ENCODE assay signal across 10 cellular contexts in genomic region chr20:46708172-46708860, GRCh38. TPM values are rescaled to one million over a fixed set of nuclear protein-coding genes. Genes with fewer than 3 reads are reported as not detected.
A peak's percentile ranks its signal among the peaks of the same experiment; 100 is the strongest.
DNase-seq lines count a peak whose midpoint lies in the region; ATAC-seq, FAIRE-seq and TF ChIP-seq lines count a peak whose summit lies in the region.
"Had no signal": no experiment of that assay in that cellular context is flagged by ENCODE, and none has a peak within 500 bp of the region (broad histone marks: within the 10 kb centered on the region; RNA-seq: fewer than 3 reads in every experiment).

No MANE protein-coding gene starts in this region.

- no peaks in the 10 kb centered on the region for H3K36me3 ChIP-seq in K562 (ENCODE audit: control insufficient read depth, insufficient read depth, low read length)
- H3K36me3 ChIP-seq in mesenchymal stem cell (ENCODE audit: control insufficient read depth in 1 of 2, insufficient read depth in 2 of 2, low read depth in 1 of 2, low read length in 2 of 2), result peaks cover 0 to 14% of the 10 kb centered on the region in 2 experiments
- no peaks in the 10 kb centered on the region for H3K36me3 ChIP-seq in HAP-1 (replicated peaks)

- H2AK5ac ChIP-seq in mesenchymal stem cell (ENCODE audit: low read length, severe bottlenecking), result no peak overlapping the region

- H3K36me3 Mint-ChIP-seq in activated T-cell treated with anti-CD3 and anti-CD28 coated beads, Interleukin-2, amount 50 U/mL, for 4 hours (ENCODE audit: insufficient read depth), result no peaks in the 10 kb centered on the region

- intact Hi-C loops in K562 (cut with micrococcal nuclease), result no loop called here

- peaks cover 3% of the 10 kb centered on the region; the same call in 1 of the 2 replicates for H3K9me3 ChIP-seq in K562 (replicated peaks; ENCODE audit: control insufficient read depth, insufficient read depth, low read depth, low read length)
- peaks cover 4% of the 10 kb centered on the region for H3K9me3 ChIP-seq in mesenchymal stem cell (ENCODE audit: control insufficient read depth, low read length)
- H3K9me3 ChIP-seq in HAP-1, result no peaks in the 10 kb centered on the region

- FAIRE-seq in K562 (lab: Jason Lieb, UNC), result no peak

- H3K79me2 ChIP-seq in K562 (ENCODE audit: control insufficient read depth, insufficient read depth, low read length), result no peaks in the 10 kb centered on the region

- POLR2A ChIA-PET in K562 (lab: Yijun Ruan, JAX), result interaction anchor here (0.6 to 0.8 kb wide), 2 partner anchors 11 to 699 kb away, joined by 3 to 4 read pairs; no protein-coding TSS in a partner anchor

- no peak overlapping the region for H3K27ac ChIP-seq in K562 (ENCODE audit: extremely low read depth, low read depth, low read length)
- H3K27ac ChIP-seq in mesenchymal stem cell (ENCODE audit: low read length, poor library complexity, severe bottlenecking), result no peak overlapping the region

- peak overlapping the region; percentile 82 for H4K8ac ChIP-seq in mesenchymal stem cell (ENCODE audit: low read length)

- no peak overlapping the region; the same call in 1 of the 2 replicates for H3K4me2 ChIP-seq in K562 (ENCODE audit: insufficient read depth, low read length)
- H3K4me2 ChIP-seq in mesenchymal stem cell (ENCODE audit: low read length, poor library complexity, severe bottlenecking), result no peak overlapping the region

- H3K9ac ChIP-seq in K562 (ENCODE audit: insufficient read depth in 1 of 2, low read depth in 2 of 2, low read length in 2 of 2), result no peak overlapping the region
- no peak overlapping the region for H3K9ac ChIP-seq in mesenchymal stem cell (ENCODE audit: low read length)

- no peak overlapping the region for H3K4me3 ChIP-seq in K562
- no peak overlapping the region for H3K4me3 ChIP-seq in mesenchymal stem cell (ENCODE audit: insufficient read depth in 1 of 2, low read depth in 1 of 2, low read length in 2 of 2)
- no peak overlapping the region for H3K4me3 ChIP-seq in HAP-1

- H3K27me3 ChIP-seq in K562 (ENCODE audit: control insufficient read depth in 2 of 2, insufficient read depth in 2 of 2, low read length in 2 of 2) (peaks cover 3 to 24% of the 10 kb centered on the region in 2 experiments; a peak in 3 of 5 replicates), mesenchymal stem cell (ENCODE audit: control insufficient read depth in 1 of 2, insufficient read depth in 1 of 2, low read length in 2 of 2) (peaks cover 0 to 4% of the 10 kb centered on the region in 2 experiments), HAP-1 (ENCODE audit: low read depth) (no peaks in the 10 kb centered on the region)

- TF ChIP-seq POLR2A in K562 (conservative IDR thresholded peaks at IDR 0.05), result no peak

- DNase-seq in stimulated activated CD4-positive, alpha-beta T cell treated with anti-CD3 and anti-CD28 coated beads, Interleukin-15, amount 100 ng/mL, for 24 hours, result peak; percentile 12
- DNase-seq in stimulated activated CD4-positive, alpha-beta T cell treated with anti-CD3 and anti-CD28 coated beads, Interleukin-1b, Interleukin-23, amount 100 ng/mL, for 48 hours, result no peak
- DNase-seq in K562 (ENCODE audit: extremely low read depth in 1 of 4, low spot score in 3 of 4) (peak in 1 of 4 experiments; percentile 28), mesenchymal stem cell (no peak), amygdala (lab: John Stamatoyannopoulos, UW) (no peak), HAP-1 (ENCODE audit: low spot score in 2 of 2) (no peak)
- DNase-seq in activated T-cell treated with anti-CD3 and anti-CD28 coated beads, Interleukin-2, amount 50 U/mL, for 4 hours, result no peak
- DNase-seq: CD4-positive, alpha-beta memory T cell had no signal

- peak overlapping the region; percentile 20 for H4K91ac ChIP-seq in mesenchymal stem cell (ENCODE audit: low read length)

- H2AFZ ChIP-seq in K562 (ENCODE audit: low read depth, low read length), result peak overlapping the region; percentile 89; the same call in 1 of the 2 replicates
- H2AFZ ChIP-seq in mesenchymal stem cell (ENCODE audit: low read depth, low read length), result no peak overlapping the region

- H3K4me1 Mint-ChIP-seq in activated T-cell treated with anti-CD3 and anti-CD28 coated beads, Interleukin-2, amount 50 U/mL, for 4 hours (ENCODE audit: low read depth), result peaks cover 8% of the 10 kb centered on the region

- in situ Hi-C loops in K562 (cut with MboI) (no loop called here), HAP-1 (cut with MboI; ENCODE audit: low sequenced_read_pairs) (no loop called here)

- TF ChIP-seq RAD21 in K562 (CRISPR knock-in tag; conservative IDR thresholded peaks at IDR 0.05 in 1 of 2, IDR thresholded peaks at IDR 0.05 in 1 of 2), result no peak

- no peaks in the 10 kb centered on the region for H4K20me1 ChIP-seq in K562 (replicated peaks; ENCODE audit: control insufficient read depth, insufficient read depth, low read length)

- no peak overlapping the region for H2BK5ac ChIP-seq in mesenchymal stem cell (ENCODE audit: low read depth, low read length, poor library complexity, severe bottlenecking)

- WGBS in K562 (ENCODE audit: insufficient coverage, low coverage, missing lambda C conversion rate), result 19% methylated on average over 8 of the region's 8 CpGs
- WGBS in mesenchymal stem cell, result 71% methylated on average over 8 of the region's 8 CpGs

- no peak overlapping the region for H3K18ac ChIP-seq in mesenchymal stem cell (ENCODE audit: low read depth in 1 of 2, low read length in 2 of 2)

- H3K4me1 ChIP-seq in K562 (replicated peaks in 1 of 2; ENCODE audit: control insufficient read depth in 2 of 2, insufficient read depth in 2 of 2, low read length in 2 of 2), result peaks cover 6 to 13% of the 10 kb centered on the region in 2 experiments; a peak in 3 of 5 replicates
- peaks cover 8% of the 10 kb centered on the region for H3K4me1 ChIP-seq in mesenchymal stem cell (ENCODE audit: control insufficient read depth, insufficient read depth, low read depth, low read length)
- H3K4me1 ChIP-seq in HAP-1, result no peaks in the 10 kb centered on the region; the same call in 1 of the 2 replicates

- peak overlapping the region in 1 of 2 experiments; percentile 63 for H3K4ac ChIP-seq in mesenchymal stem cell (ENCODE audit: low read depth in 1 of 2, low read length in 2 of 2)

- CTCF ChIA-PET in K562 (lab: Yijun Ruan, JAX; ENCODE audit: low intra/inter-chr PET ratio), result no interaction called here

- H2BK120ac ChIP-seq in mesenchymal stem cell (ENCODE audit: low read depth, low read length), result no peak overlapping the region

- no peaks in the 10 kb centered on the region for H3K9me1 ChIP-seq in K562 (ENCODE audit: control insufficient read depth, insufficient read depth, low read length)

- H3K27me3 Mint-ChIP-seq in activated T-cell treated with anti-CD3 and anti-CD28 coated beads, Interleukin-2, amount 50 U/mL, for 4 hours (ENCODE audit: low read depth), result peaks cover 61% of the 10 kb centered on the region

- no peak overlapping the region for H3K14ac ChIP-seq in mesenchymal stem cell (ENCODE audit: low read length in 2 of 2)

- TF ChIP-seq EP300 in K562 (IDR thresholded peaks at IDR 0.05; ENCODE audit: low read length), result no peak

- no peak overlapping the region for H3K23ac ChIP-seq in mesenchymal stem cell (ENCODE audit: low read length in 2 of 2)

- TF ChIP-seq CTCF in K562 (IDR thresholded peaks at IDR 0.05 in 2 of 3, conservative IDR thresholded peaks at IDR 0.05 in 1 of 3; ENCODE audit: insufficient read depth in 2 of 3, low read depth in 1 of 3, low read length in 3 of 3), result peak; percentile 14 to 51 (median 29); a peak in 3 of 6 replicates

- no TSS peak for BruUV-seq in K562 (replicated peaks; lab: Mats Ljungman, UMichigan)

- peaks cover 10% of the 10 kb centered on the region for H3K79me1 ChIP-seq in mesenchymal stem cell (replicated peaks; ENCODE audit: low read length, poor library complexity, severe bottlenecking)

- no peak overlapping the region for H2BK15ac ChIP-seq in mesenchymal stem cell (ENCODE audit: low read depth, poor library complexity, severe bottlenecking)

- ATAC-seq in K562, result peak; percentile 40; the same call in 1 of the 3 replicates
- ATAC-seq in GM21367 (IDR thresholded peaks at IDR 0.05; ENCODE audit: unreplicated experiment), result no peak
- ATAC-seq in activated T-cell treated with anti-CD3 and anti-CD28 coated beads, Interleukin-2, amount 50 U/mL, for 4 hours, result no peak

- peaks cover 15% of the 10 kb centered on the region for H3K9me3 Mint-ChIP-seq in activated T-cell treated with anti-CD3 and anti-CD28 coated beads, Interleukin-2, amount 50 U/mL, for 4 hours
- H3K9me3 Mint-ChIP-seq: dendritic cell treated with granulocyte-macrophage colony-stimulating factor and Interleukin-4, amounts not matched to agents 40 ng/mL and 50 ng/mL, for 4 days had no signal

- H2BK12ac ChIP-seq in mesenchymal stem cell (ENCODE audit: low read length in 2 of 2), result peak overlapping the region; percentile 83 to 84

- no peak overlapping the region for H3K4me3 Mint-ChIP-seq in activated T-cell treated with anti-CD3 and anti-CD28 coated beads, Interleukin-2, amount 50 U/mL, for 4 hours

RNA-seq across cellular contexts. Expression of gene SLC2A10, which starts 1.1 kb away (rescaled TPM):
- 0.21 TPM in 1 of 2 replicates, not detected in the other for total RNA-seq in K562 (2011; cell fraction: chromatin; rRNA removed; ENCODE audit: low replicate concordance)
- total RNA-seq in K562 (2011; cell fraction: nucleolus; rRNA removed), result 1.0 and 1.8 TPM in 2 replicates
- 1.7 and 1.9 TPM in 2 replicates for total RNA-seq in K562 (2011; cell fraction: nucleoplasm; rRNA removed)
- total RNA-seq in K562 (2014; rRNA removed), result 0.86 and 1.8 TPM in 2 replicates
- total RNA-seq in K562 (2014; rRNA removed; fragmentation: Illumina TruSeq; extraction: Trizol), result 0.06 and 0.07 TPM in 2 replicates
- total RNA-seq in K562 (2015; rRNA removed; fragmentation: Illumina TruSeq; extraction: Trizol), result 0.22 and 0.57 TPM in 2 replicates
- 0.16 and 0.58 TPM in 2 replicates for total RNA-seq in K562 (2021)
- 0.10 and 0.38 TPM in 2 replicates for polyA plus RNA-seq in K562 (2011; rRNA removed)
- polyA plus RNA-seq in K562 (2011; cell fraction: cytosol; rRNA removed), result 0.22 and 0.33 TPM in 2 replicates
- 1.1 and 1.7 TPM in 2 replicates for polyA plus RNA-seq in K562 (2011; cell fraction: nucleus; rRNA removed)
- 0.64 and 2.1 TPM in 2 replicates for polyA plus RNA-seq in K562 (2012)
- 0.12 and 0.14 TPM in 2 replicates for polyA plus RNA-seq in K562 (2014; fragmentation: Illumina TruSeq; extraction: Trizol)
- polyA plus RNA-seq in K562 (2014; fragmentation: Nextera tagmentation; extraction: Ambion mirVana), result under 1 TPM; 0.01 to 0.08 TPM
- 0.04 and 0.11 TPM in 2 replicates for polyA plus RNA-seq in K562 (2014; rRNA removed)
- polyA minus RNA-seq in K562 (2011; rRNA and poly(A)+ RNA removed), result 0.07 and 0.84 TPM in 2 replicates
- 0.82 TPM in 1 of 2 replicates, not detected in the other for polyA minus RNA-seq in K562 (2011; cell fraction: cytosol; rRNA and poly(A)+ RNA removed)
- polyA minus RNA-seq in K562 (2011; cell fraction: nucleus; rRNA and poly(A)+ RNA removed), result 1.4 TPM in 1 of 2 replicates, not detected in the other
- 35.9 TPM for polyA plus RNA-seq in mesenchymal stem cell (2013, experiment 1 of 2)
- 37.1 TPM for polyA plus RNA-seq in mesenchymal stem cell (2013, experiment 2 of 2)
- not detected for total RNA-seq in activated T-cell treated with anti-CD3 and anti-CD28 coated beads, Interleukin-2, amount 50 U/mL, for 4 hours
- total RNA-seq: CD4-positive, alpha-beta memory T cell had no signal
- polyA plus RNA-seq: CD4-positive, alpha-beta memory T cell had no signal

RNA-seq across cellular contexts. Expression of gene TP53RK, which starts 19.1 kb away (rescaled TPM):
- 8.1 and 13.3 TPM in 2 replicates for total RNA-seq in K562 (2011; cell fraction: chromatin; rRNA removed; ENCODE audit: low replicate concordance)
- 8.9 and 10.0 TPM in 2 replicates for total RNA-seq in K562 (2011; cell fraction: nucleolus; rRNA removed)
- total RNA-seq in K562 (2011; cell fraction: nucleoplasm; rRNA removed), result 12.8 and 19.0 TPM in 2 replicates
- total RNA-seq in K562 (2014; rRNA removed) (35.1 and 43.5 TPM in 2 replicates), K562 (2014; rRNA removed; fragmentation: Illumina TruSeq; extraction: Trizol) (17.2 and 18.4 TPM in 2 replicates), K562 (2015; rRNA removed; fragmentation: Illumina TruSeq; extraction: Trizol) (16.7 and 18.0 TPM in 2 replicates), K562 (2021) (12.9 and 16.4 TPM in 2 replicates)
- polyA plus RNA-seq in K562 (2011; rRNA removed) (14.4 and 18.3 TPM in 2 replicates), K562 (2014; fragmentation: Illumina TruSeq; extraction: Trizol) (10.7 and 13.2 TPM in 2 replicates), K562 (2014; fragmentation: Nextera tagmentation; extraction: Ambion mirVana) (1 to 10 TPM; 2.9 to 4.2 TPM), K562 (2014; rRNA removed) (18.5 and 24.8 TPM in 2 replicates)
- 9.9 and 11.6 TPM in 2 replicates for polyA plus RNA-seq in K562 (2011; cell fraction: cytosol; rRNA removed)
- polyA plus RNA-seq in K562 (2011; cell fraction: nucleus; rRNA removed), result 5.7 and 7.0 TPM in 2 replicates
- 9.6 and 12.2 TPM in 2 replicates for polyA plus RNA-seq in K562 (2012)
- 9.8 and 12.9 TPM in 2 replicates for polyA minus RNA-seq in K562 (2011; rRNA and poly(A)+ RNA removed)
- 6.1 and 6.4 TPM in 2 replicates for polyA minus RNA-seq in K562 (2011; cell fraction: cytosol; rRNA and poly(A)+ RNA removed)
- 6.5 and 10.7 TPM in 2 replicates for polyA minus RNA-seq in K562 (2011; cell fraction: nucleus; rRNA and poly(A)+ RNA removed)
- polyA plus RNA-seq in mesenchymal stem cell (2013, experiment 1 of 2), result 13.0 TPM
- polyA plus RNA-seq in mesenchymal stem cell (2013, experiment 2 of 2), result 13.9 TPM
- 10 to 100 TPM; 12.9 to 14.1 (median 14.1) TPM for total RNA-seq in activated T-cell treated with anti-CD3 and anti-CD28 coated beads, Interleukin-2, amount 50 U/mL, for 4 hours

RNA-seq across cellular contexts. Expression of gene SLC13A3, which starts 57.1 kb away (rescaled TPM):
- total RNA-seq in K562 (2011; cell fraction: chromatin; rRNA removed; ENCODE audit: low replicate concordance), result 16.8 and 17.8 TPM in 2 replicates
- total RNA-seq in K562 (2011; cell fraction: nucleolus; rRNA removed), result 12.0 and 14.7 TPM in 2 replicates
- 20.2 and 32.4 TPM in 2 replicates for total RNA-seq in K562 (2011; cell fraction: nucleoplasm; rRNA removed)
- total RNA-seq in K562 (2014; rRNA removed) (9.9 and 10.0 TPM in 2 replicates), K562 (2014; rRNA removed; fragmentation: Illumina TruSeq; extraction: Trizol) (8.5 and 8.8 TPM in 2 replicates), K562 (2015; rRNA removed; fragmentation: Illumina TruSeq; extraction: Trizol) (6.4 and 7.1 TPM in 2 replicates), K562 (2021) (14.9 and 16.4 TPM in 2 replicates)
- polyA plus RNA-seq in K562 (2011; rRNA removed) (8.5 and 11.2 TPM in 2 replicates), K562 (2014; fragmentation: Illumina TruSeq; extraction: Trizol) (15.0 and 15.7 TPM in 2 replicates), K562 (2014; fragmentation: Nextera tagmentation; extraction: Ambion mirVana) (1 to 10 TPM; 5.5 to 7.3 TPM), K562 (2014; rRNA removed) (7.9 and 9.1 TPM in 2 replicates)
- 6.1 and 11.5 TPM in 2 replicates for polyA plus RNA-seq in K562 (2011; cell fraction: cytosol; rRNA removed)
- 12.4 and 12.9 TPM in 2 replicates for polyA plus RNA-seq in K562 (2011; cell fraction: nucleus; rRNA removed)
- polyA plus RNA-seq in K562 (2012), result 9.8 and 12.8 TPM in 2 replicates
- polyA minus RNA-seq in K562 (2011; rRNA and poly(A)+ RNA removed), result 9.0 and 11.4 TPM in 2 replicates
- 6.6 and 8.1 TPM in 2 replicates for polyA minus RNA-seq in K562 (2011; cell fraction: cytosol; rRNA and poly(A)+ RNA removed)
- 6.6 and 14.7 TPM in 2 replicates for polyA minus RNA-seq in K562 (2011; cell fraction: nucleus; rRNA and poly(A)+ RNA removed)
- polyA plus RNA-seq in mesenchymal stem cell (2013, experiment 1 of 2), result 0.62 TPM
- 0.66 TPM for polyA plus RNA-seq in mesenchymal stem cell (2013, experiment 2 of 2)
- under 1 TPM; 0.08 to 0.19 (median 0.13) TPM for total RNA-seq in activated T-cell treated with anti-CD3 and anti-CD28 coated beads, Interleukin-2, amount 50 U/mL, for 4 hours
- polyA plus RNA-seq: CD4-positive, alpha-beta memory T cell had no signal

Comparison
In these comparisons a context has a peak if more than half of its experiments do, and no peak if none do; other contexts are left out.
1. RNA of gene SLC13A3, which starts 57.1 kb away (total RNA-seq): 6.4 to 32.4 TPM in K562; 0.08 to 0.19 TPM in activated T-cell treated with anti-CD3 and anti-CD28 coated beads, Interleukin-2, amount 50 U/mL, for 4 hours; every median in the first group is over 4 times any median in the second.